ENCODE assay signal across 13 cellular contexts in the genomic region with DNA sequence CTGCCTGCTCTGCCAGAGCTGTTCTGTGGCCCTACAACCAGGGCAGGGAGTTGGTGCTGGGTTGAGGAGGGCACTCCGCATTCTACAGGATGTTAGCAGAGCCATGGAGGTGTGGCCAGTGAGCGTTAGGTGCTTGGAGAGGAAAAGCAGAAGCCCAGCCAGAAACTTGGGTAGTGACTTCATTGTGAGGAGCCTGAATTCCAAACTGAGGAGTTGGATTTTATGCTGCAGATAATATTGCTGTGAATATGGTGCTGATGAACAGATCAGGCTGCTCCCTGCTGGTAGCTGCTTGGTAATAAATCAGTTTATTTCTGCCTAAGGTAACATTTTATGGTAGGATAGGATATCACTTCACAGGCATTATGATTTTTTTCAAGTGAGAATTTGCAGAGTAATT. TPM values are rescaled to one million over a fixed set of nuclear protein-coding genes. Genes with fewer than 3 reads are reported as not detected.
DNase-seq lines count a peak whose midpoint lies in the region; ATAC-seq and TF ChIP-seq lines count a peak whose summit lies in the region.
"Had no signal": no experiment of that assay in that cellular context is flagged by ENCODE, and none has a peak within 500 bp of the region (broad histone marks: within the 10 kb centered on the region; RNA-seq: fewer than 3 reads in every experiment).

No MANE protein-coding gene starts in this region.

- peak; percentile 19 for ATAC-seq in mucosa of descending colon
- ATAC-seq: activated naive CD8-positive, alpha-beta T cell treated with anti-CD3 and anti-CD28 coated beads, Interleukin-2, amount 50 U/mL, for 24 hours had no signal

- 39 to 56% (median 49%) methylated on average over 2 of the region's 2 CpGs for WGBS in ovary, 3 donors

- TF ChIP-seq CTCF in astrocyte of the spinal cord (IDR thresholded peaks at IDR 0.05; ENCODE audit: low read depth, low read length), result peak; percentile 16
- TF ChIP-seq CTCF in mucosa of descending colon (IDR thresholded peaks at IDR 0.05), result no peak
- TF ChIP-seq CTCF in ovary (IDR thresholded peaks at IDR 0.05), result no peak

- H3K27me3 ChIP-seq in ovary, result no peaks in the 10 kb centered on the region
- H3K27me3 ChIP-seq: SJSA1 had no signal

- TF ChIP-seq POLR2A in ovary (IDR thresholded peaks at IDR 0.05), result no peak

- no peaks in the 10 kb centered on the region for H3K9me3 ChIP-seq in mucosa of descending colon
- no peaks in the 10 kb centered on the region for H3K9me3 ChIP-seq in ovary
- H3K9me3 ChIP-seq: esophagus squamous epithelium, SJSA1 had no signal

- H3K4me1 ChIP-seq in mucosa of descending colon (ENCODE audit: low read depth), result no peaks in the 10 kb centered on the region
- no peaks in the 10 kb centered on the region for H3K4me1 ChIP-seq in ovary (ENCODE audit: insufficient read depth)
- H3K4me1 ChIP-seq: SJSA1 had no signal

- intact Hi-C loops in mucosa of descending colon (cut with DNase I, micrococcal nuclease), result no loop called here
- intact Hi-C loops in ovary (cut with DNase I), result no loop called here

- no peak overlapping the region for H3K27ac ChIP-seq in ovary
- H3K27ac ChIP-seq: esophagus squamous epithelium, SJSA1 had no signal

- peak; percentile 11 for DNase-seq in ELF-1 (ENCODE audit: low read depth, low spot score)
- DNase-seq in LHCN-M2 (ENCODE audit: low read depth), result peak; percentile 12
- peak; percentile 55 for DNase-seq in astrocyte of the spinal cord (ENCODE audit: low read depth, low spot score)
- no peak for DNase-seq in mucosa of descending colon
- no peak for DNase-seq in ovary
- no peak for DNase-seq in NCI-H1436 treated with DMSO at 0.1 percent for 48 hours (lab: John Stamatoyannopoulos, UW)
- DNase-seq in central memory CD4-positive, alpha-beta T cell, result no peak
- DNase-seq in NCI-H345 (lab: John Stamatoyannopoulos, UW), result no peak
- DNase-seq: activated CD4-positive, alpha-beta T cell treated with anti-CD3 and anti-CD28 coated beads, Interleukin-2, amount 50 U/mL, for 4 hours; activated naive CD8-positive, alpha-beta T cell treated with anti-CD3 and anti-CD28 coated beads, Interleukin-2, amount 50 U/mL, for 24 hours; esophagus squamous epithelium had no signal

- H3K4me3 ChIP-seq in astrocyte of the spinal cord (ENCODE audit: low read depth, low read length) (no peak overlapping the region), mucosa of descending colon (no peak overlapping the region), ovary (no peak overlapping the region)
- H3K4me3 ChIP-seq: esophagus squamous epithelium, lung, SJSA1 had no signal

- H3K36me3 ChIP-seq in mucosa of descending colon (ENCODE audit: low read depth) (no peaks in the 10 kb centered on the region), ovary (no peaks in the 10 kb centered on the region)
- H3K36me3 ChIP-seq: esophagus squamous epithelium, SJSA1 had no signal

- no peak for TF ChIP-seq EP300 in ovary (IDR thresholded peaks at IDR 0.05)

- in situ Hi-C loops in astrocyte of the spinal cord (cut with HindIII; ENCODE audit: low sequenced_read_pairs), result no loop called here

RNA-seq across cellular contexts. Expression of gene CCDC175, which starts 7.1 kb away (rescaled TPM):
- total RNA-seq in LHCN-M2 (2014; rRNA removed) (not detected in 2 replicates), mucosa of descending colon (1 to 10 TPM in 1 of 3 donors, under 1 TPM in 2; 0.09 to 1.6 (median 0.60) TPM), ovary (under 1 TPM in 1 of 7 donors, not detected in 6; 0.34 TPM)
- polyA plus RNA-seq in LHCN-M2 (2012), result not detected
- not detected for polyA plus RNA-seq in ovary
- total RNA-seq: esophagus squamous epithelium, SJSA1 had no signal

Comparison
In these comparisons a context has a peak if more than half of its experiments do, and no peak if none do; other contexts are left out.
1. DNase-seq: peak in ELF-1 (single experiment), LHCN-M2 (single experiment) and astrocyte of the spinal cord (single experiment); none in mucosa of descending colon (0 of 3), ovary (0 of 5), NCI-H1436 treated with DMSO at 0.1 percent for 48 hours (single experiment), central memory CD4-positive, alpha-beta T cell (single experiment) and NCI-H345 (single experiment).